Comparison of ENCODE assay signal across 22 cellular contexts in the genomic region with DNA sequence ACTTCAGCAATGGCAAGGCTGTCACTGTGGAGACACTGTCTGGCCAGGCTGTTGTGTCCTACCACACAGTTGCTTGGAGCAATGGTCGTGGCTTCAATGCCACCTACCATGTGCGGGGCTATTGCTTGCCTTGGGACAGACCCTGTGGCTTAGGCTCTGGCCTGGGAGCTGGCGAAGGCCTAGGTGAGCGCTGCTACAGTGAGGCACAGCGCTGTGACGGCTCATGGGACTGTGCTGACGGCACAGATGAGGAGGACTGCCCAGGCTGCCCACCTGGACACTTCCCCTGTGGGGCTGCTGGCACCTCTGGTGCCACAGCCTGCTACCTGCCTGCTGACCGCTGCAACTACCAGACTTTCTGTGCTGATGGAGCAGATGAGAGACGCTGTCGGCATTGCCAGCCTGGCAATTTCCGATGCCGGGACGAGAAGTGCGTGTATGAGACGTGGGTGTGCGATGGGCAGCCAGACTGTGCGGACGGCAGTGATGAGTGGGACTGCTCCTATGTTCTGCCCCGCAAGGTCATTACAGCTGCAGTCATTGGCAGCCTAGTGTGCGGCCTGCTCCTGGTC.
DNase-seq lines count a peak whose midpoint lies in the region; ATAC-seq and TF ChIP-seq lines count a peak whose summit lies in the region.
"Had no signal": no experiment of that assay in that cellular context is flagged by ENCODE, and none has a peak within 500 bp of the region (broad histone marks: within the 10 kb centered on the region; RNA-seq: fewer than 3 reads in every experiment).

No MANE protein-coding gene starts in this region.

- DNase-seq in activated T-cell treated with anti-CD3 and anti-CD28 coated beads, Interleukin-2, amount 50 U/mL, for 24 hours, result no peak
- DNase-seq in activated T-cell treated with anti-CD3 and anti-CD28 coated beads, Interleukin-2, amount 50 U/mL, for 1 hour, result no peak
- no peak for DNase-seq in effector memory CD8-positive, alpha-beta T cell
- DNase-seq in nephron progenitor cell (no peak), GM13976 (ENCODE audit: low spot score) (no peak), NCI-H1105 (lab: John Stamatoyannopoulos, UW) (no peak)
- no peak for DNase-seq in stimulated activated naive B cell treated with anti-CD40 and anti-IgM and Interleukin-4, amounts not matched to agents 10 μg/mL and 1 μg/mL and 100 μg/mL, for 72 hours
- DNase-seq: ACHN, DMS153, DND-41, HFFc6, MM.1S, NCI-H1417, NCI-H1694, NCI-H2029 treated with DMSO at 0.1 percent for 48 hours, NCI-H2227 treated with DMSO at 0.1 percent for 48 hours, NCI-H526 treated with DMSO at 0.1 percent for 48 hours, RPMI8226, SHP77 treated with DMSO at 0.1 percent for 48 hours had no signal

- in situ Hi-C loops in GM13976 (cut with MboI; ENCODE audit: low sequenced_read_pairs, unreplicated experiment), result no loop called here

- no peaks in the 10 kb centered on the region for H3K9me3 Mint-ChIP-seq in activated T-cell treated with anti-CD3 and anti-CD28 coated beads, Interleukin-2, amount 50 U/mL, for 24 hours
- no peaks in the 10 kb centered on the region for H3K9me3 Mint-ChIP-seq in effector memory CD8-positive, alpha-beta T cell
- no peaks in the 10 kb centered on the region for H3K9me3 Mint-ChIP-seq in nephron progenitor cell
- no peaks in the 10 kb centered on the region for H3K9me3 Mint-ChIP-seq in stimulated activated naive B cell treated with anti-CD40 and anti-IgM and Interleukin-4, amounts not matched to agents 10 μg/mL and 1 μg/mL and 100 μg/mL, for 72 hours
- H3K9me3 Mint-ChIP-seq: GM23338, HFFc6, IgD-negative memory B cell had no signal

- peak overlapping the region; percentile 4 for H3K27ac Mint-ChIP-seq in activated T-cell treated with anti-CD3 and anti-CD28 coated beads, Interleukin-2, amount 50 U/mL, for 24 hours
- H3K27ac Mint-ChIP-seq in effector memory CD8-positive, alpha-beta T cell, result peak overlapping the region; percentile 53 to 80
- H3K27ac Mint-ChIP-seq in nephron progenitor cell, result peak overlapping the region; percentile 60
- peak overlapping the region; percentile 75 for H3K27ac Mint-ChIP-seq in stimulated activated naive B cell treated with anti-CD40 and anti-IgM and Interleukin-4, amounts not matched to agents 10 μg/mL and 1 μg/mL and 100 μg/mL, for 72 hours
- H3K27ac Mint-ChIP-seq: GM23338, HFFc6 had no signal

- no peaks in the 10 kb centered on the region for H3K27me3 Mint-ChIP-seq in activated T-cell treated with anti-CD3 and anti-CD28 coated beads, Interleukin-2, amount 50 U/mL, for 24 hours
- no peaks in the 10 kb centered on the region for H3K27me3 Mint-ChIP-seq in effector memory CD8-positive, alpha-beta T cell
- H3K27me3 Mint-ChIP-seq in nephron progenitor cell (ENCODE audit: low read depth, poor library complexity), result no peaks in the 10 kb centered on the region
- no peaks in the 10 kb centered on the region for H3K27me3 Mint-ChIP-seq in stimulated activated naive B cell treated with anti-CD40 and anti-IgM and Interleukin-4, amounts not matched to agents 10 μg/mL and 1 μg/mL and 100 μg/mL, for 72 hours
- H3K27me3 Mint-ChIP-seq: IgD-negative memory B cell had no signal

- TF ChIP-seq CTCF in nephron progenitor cell (IDR thresholded peaks at IDR 0.05), result no peak
- no peak for TF ChIP-seq CTCF in GM13976 (IDR thresholded peaks at IDR 0.05; ENCODE audit: borderline replicate concordance, control extremely low read depth, extremely low read depth, insufficient read depth, missing control alignments)

- peaks cover 29% of the 10 kb centered on the region for H3K4me1 Mint-ChIP-seq in activated T-cell treated with anti-CD3 and anti-CD28 coated beads, Interleukin-2, amount 50 U/mL, for 24 hours (ENCODE audit: low read depth)
- H3K4me1 Mint-ChIP-seq in effector memory CD8-positive, alpha-beta T cell (ENCODE audit: low read depth in 2 of 2), result peaks cover 20 to 39% of the 10 kb centered on the region in 2 donors
- peaks cover 18% of the 10 kb centered on the region for H3K4me1 Mint-ChIP-seq in nephron progenitor cell
- H3K4me1 Mint-ChIP-seq in stimulated activated naive B cell treated with anti-CD40 and anti-IgM and Interleukin-4, amounts not matched to agents 10 μg/mL and 1 μg/mL and 100 μg/mL, for 72 hours, result peaks cover 21 to 36% of the 10 kb centered on the region in 2 donors

- no peak for ATAC-seq in effector memory CD8-positive, alpha-beta T cell (replicated peaks)
- no peak for ATAC-seq in stimulated activated naive B cell treated with anti-CD40 and anti-IgM and Interleukin-4, amounts not matched to agents 10 μg/mL and 1 μg/mL and 100 μg/mL, for 72 hours (replicated peaks)
- ATAC-seq in GM21529 (IDR thresholded peaks at IDR 0.05; ENCODE audit: unreplicated experiment), result no peak
- ATAC-seq: GM23338 had no signal

- H3K4me3 Mint-ChIP-seq in activated T-cell treated with anti-CD3 and anti-CD28 coated beads, Interleukin-2, amount 50 U/mL, for 24 hours, result no peak overlapping the region
- H3K4me3 Mint-ChIP-seq in effector memory CD8-positive, alpha-beta T cell, result no peak overlapping the region
- no peak overlapping the region for H3K4me3 Mint-ChIP-seq in nephron progenitor cell
- no peak overlapping the region for H3K4me3 Mint-ChIP-seq in stimulated activated naive B cell treated with anti-CD40 and anti-IgM and Interleukin-4, amounts not matched to agents 10 μg/mL and 1 μg/mL and 100 μg/mL, for 72 hours
- H3K4me3 Mint-ChIP-seq: GM23338, HFFc6 had no signal

- H3K36me3 Mint-ChIP-seq in activated T-cell treated with anti-CD3 and anti-CD28 coated beads, Interleukin-2, amount 50 U/mL, for 24 hours (ENCODE audit: low read depth), result peaks cover 66% of the 10 kb centered on the region
- peaks cover 51% of the 10 kb centered on the region for H3K36me3 Mint-ChIP-seq in effector memory CD8-positive, alpha-beta T cell (ENCODE audit: insufficient read depth)
- H3K36me3 Mint-ChIP-seq in nephron progenitor cell (ENCODE audit: low read depth), result peaks cover 34% of the 10 kb centered on the region
- peaks cover 45 to 56% of the 10 kb centered on the region in 2 donors for H3K36me3 Mint-ChIP-seq in stimulated activated naive B cell treated with anti-CD40 and anti-IgM and Interleukin-4, amounts not matched to agents 10 μg/mL and 1 μg/mL and 100 μg/mL, for 72 hours

Comparison
In these comparisons a context has a peak if more than half of its experiments do, and no peak if none do; other contexts are left out.
1. H3K27ac Mint-ChIP-seq: peak in every context shown above with its lines; median percentile 75 in stimulated activated naive B cell treated with anti-CD40 and anti-IgM and Interleukin-4, amounts not matched to agents 10 μg/mL and 1 μg/mL and 100 μg/mL, for 72 hours; 66 in effector memory CD8-positive, alpha-beta T cell; 60 in nephron progenitor cell; 4 in activated T-cell treated with anti-CD3 and anti-CD28 coated beads, Interleukin-2, amount 50 U/mL, for 24 hours.